ENCODE assay signal across 8 cellular contexts in the genomic region with DNA sequence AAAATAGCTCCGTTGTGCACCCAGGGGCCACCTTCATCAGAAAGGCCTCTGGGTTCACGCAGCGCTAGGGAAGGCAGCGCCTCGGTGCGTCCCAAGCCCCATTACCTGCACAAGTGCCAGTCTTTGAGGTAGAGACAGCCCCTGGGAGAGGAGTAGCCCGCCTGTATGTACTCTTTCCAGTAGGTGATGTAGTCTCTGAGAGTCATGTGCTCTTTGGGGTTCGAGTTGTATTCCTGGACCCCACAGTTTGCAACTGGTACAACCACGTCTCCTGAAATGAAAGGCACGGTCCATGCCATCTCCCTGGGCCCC. TPM values are rescaled to one million over a fixed set of nuclear protein-coding genes. Genes with fewer than 3 reads are reported as not detected.
DNase-seq lines count a peak whose midpoint lies in the region; ATAC-seq and TF ChIP-seq lines count a peak whose summit lies in the region.

No MANE protein-coding gene starts in this region.

- H3K27me3 ChIP-seq in CD4-positive, alpha-beta T cell (ENCODE audit: control insufficient read depth, insufficient read depth, low read length): no peaks in the 10 kb centered on the region
- H3K27me3 ChIP-seq in iPS DF 6.9 (ENCODE audit: control insufficient read depth, insufficient read depth, low read length): no peaks in the 10 kb centered on the region
- no peaks in the 10 kb centered on the region for H3K27me3 ChIP-seq in stomach

- peaks cover 8% of the 10 kb centered on the region for H3K36me3 Mint-ChIP-seq in CD4-positive, alpha-beta T cell (ENCODE audit: low read depth)
- peaks cover 33% of the 10 kb centered on the region for H3K36me3 Mint-ChIP-seq in activated CD4-positive, alpha-beta memory T cell treated with anti-CD3 and anti-CD28 coated beads, Interleukin-2, amount 10 ng/mL, durations not matched to agents 7 days and 5 days (ENCODE audit: low read depth)

- peaks cover 19% of the 10 kb centered on the region for H3K36me3 ChIP-seq in iPS DF 6.9 (ENCODE audit: control insufficient read depth, insufficient read depth, low read length)
- peaks cover 16 to 40% (median 32%) of the 10 kb centered on the region in 4 donors for H3K36me3 ChIP-seq in stomach

- no peak for TF ChIP-seq POLR2A in stomach (IDR thresholded peaks at IDR 0.05)

- ATAC-seq in CD4-positive, alpha-beta T cell (ENCODE audit: poor library complexity): peak; percentile 1
- peak; percentile 0 for ATAC-seq in HG02642 (IDR thresholded peaks at IDR 0.05; ENCODE audit: poor library complexity, unreplicated experiment)

- no peaks in the 10 kb centered on the region for H3K9me3 Mint-ChIP-seq in CD4-positive, alpha-beta T cell
- H3K9me3 Mint-ChIP-seq in activated CD4-positive, alpha-beta memory T cell treated with anti-CD3 and anti-CD28 coated beads, Interleukin-2, amount 10 ng/mL, durations not matched to agents 7 days and 5 days: no peaks in the 10 kb centered on the region

- DNase-seq in CD4-positive, alpha-beta T cell: no peak
- DNase-seq in activated CD4-positive, alpha-beta memory T cell treated with anti-CD3 and anti-CD28 coated beads, Interleukin-2, amount 10 ng/mL, durations not matched to agents 7 days and 5 days: peak; percentile 29
- DNase-seq in iPS DF 6.9 (ENCODE audit: low read depth, low spot score) (no peak), stomach (no peak), GDM1 (lab: John Stamatoyannopoulos, UW) (no peak), NCI-H1048 (lab: John Stamatoyannopoulos, UW) (no peak)
- no peak for DNase-seq in activated CD4-positive, alpha-beta T cell treated with anti-CD3 and anti-CD28 coated beads, Interleukin-2, amount 50 U/mL, for 1 hour

- no peaks in the 10 kb centered on the region for H3K27me3 Mint-ChIP-seq in CD4-positive, alpha-beta T cell
- no peaks in the 10 kb centered on the region for H3K27me3 Mint-ChIP-seq in activated CD4-positive, alpha-beta memory T cell treated with anti-CD3 and anti-CD28 coated beads, Interleukin-2, amount 10 ng/mL, durations not matched to agents 7 days and 5 days

- intact Hi-C loops in CD4-positive, alpha-beta T cell (cut with DNase I, micrococcal nuclease): loop anchor here in 1 of 2 experiments (5.0 to 10.0 kb wide), 4 partner anchors 172 to 1890 kb away; a partner anchor contains a TSS
- intact Hi-C loops in stomach (cut with DNase I; ENCODE audit: low total_unique reads): loop anchor here (10.0 kb wide), 1 partner anchor 190 kb away; no protein-coding TSS in a partner anchor

- H3K4me1 ChIP-seq in iPS DF 6.9 (ENCODE audit: control insufficient read depth, insufficient read depth, low read length) (peaks cover 11% of the 10 kb centered on the region), stomach (peaks cover 29 to 65% (median 51%) of the 10 kb centered on the region in 4 donors)

- peak overlapping the region; percentile 69 for H3K27ac ChIP-seq in CD4-positive, alpha-beta T cell (ENCODE audit: low read depth, low read length)
- H3K27ac ChIP-seq in iPS DF 6.9 (ENCODE audit: low read length) (no peak overlapping the region), stomach (peak overlapping the region; percentile 80 to 94 (median 87))

- H3K4me3 ChIP-seq in iPS DF 6.9 (ENCODE audit: low read length): peak overlapping the region; percentile 89
- H3K4me3 ChIP-seq in stomach: peak overlapping the region; percentile 76 to 100 (median 90)

- peak overlapping the region; percentile 92 for H3K4me3 Mint-ChIP-seq in CD4-positive, alpha-beta T cell
- peak overlapping the region; percentile 90 for H3K4me3 Mint-ChIP-seq in activated CD4-positive, alpha-beta memory T cell treated with anti-CD3 and anti-CD28 coated beads, Interleukin-2, amount 10 ng/mL, durations not matched to agents 7 days and 5 days

- H3K9me3 ChIP-seq in CD4-positive, alpha-beta T cell (ENCODE audit: control insufficient read depth, low read length): no peaks in the 10 kb centered on the region
- H3K9me3 ChIP-seq in iPS DF 6.9 (ENCODE audit: control insufficient read depth, insufficient read depth, low read length): no peaks in the 10 kb centered on the region
- H3K9me3 ChIP-seq in stomach: no peaks in the 10 kb centered on the region

- POLR2A ChIA-PET in CD4-positive, alpha-beta T cell (lab: Charles Lee): interaction anchor here (0.5 to 1.6 kb wide), 5 partner anchors 10 to 348 kb away, joined by 3 to 5 read pairs (median 4); a partner anchor contains a TSS
- POLR2A ChIA-PET in activated CD4-positive, alpha-beta memory T cell treated with anti-CD3 and anti-CD28 coated beads, Interleukin-2, amount 10 ng/mL, durations not matched to agents 7 days and 5 days (lab: Charles Lee): interaction anchor here (0.6 to 2.2 kb wide), 7 partner anchors 9 to 54 kb away, joined by 3 to 9 read pairs (median 4); no protein-coding TSS in a partner anchor

- peak overlapping the region; percentile 83 for H3K27ac Mint-ChIP-seq in CD4-positive, alpha-beta T cell
- peak overlapping the region; percentile 82 for H3K27ac Mint-ChIP-seq in activated CD4-positive, alpha-beta memory T cell treated with anti-CD3 and anti-CD28 coated beads, Interleukin-2, amount 10 ng/mL, durations not matched to agents 7 days and 5 days

- peaks cover 56% of the 10 kb centered on the region for H3K4me1 Mint-ChIP-seq in CD4-positive, alpha-beta T cell (ENCODE audit: low read depth)
- H3K4me1 Mint-ChIP-seq in activated CD4-positive, alpha-beta memory T cell treated with anti-CD3 and anti-CD28 coated beads, Interleukin-2, amount 10 ng/mL, durations not matched to agents 7 days and 5 days: peaks cover 56% of the 10 kb centered on the region

- no peak for TF ChIP-seq EP300 in stomach (IDR thresholded peaks at IDR 0.05)

- CTCF ChIA-PET in CD4-positive, alpha-beta T cell (lab: Charles Lee): interaction anchor here (0.7 to 1.6 kb wide), 2 partner anchors 219 to 431 kb away, joined by 3 to 4 read pairs; a partner anchor contains a TSS
- CTCF ChIA-PET in activated CD4-positive, alpha-beta memory T cell treated with anti-CD3 and anti-CD28 coated beads, Interleukin-2, amount 10 ng/mL, durations not matched to agents 7 days and 5 days (lab: Charles Lee): interaction anchor here (1.3 kb wide), 1 partner anchor 28 kb away, joined by 3 read pairs; no protein-coding TSS in a partner anchor

- no peak for TF ChIP-seq CTCF in CD4-positive, alpha-beta T cell (IDR thresholded peaks at IDR 0.05)
- no peak for TF ChIP-seq CTCF in stomach (IDR thresholded peaks at IDR 0.05)

- WGBS in iPS DF 6.9 (ENCODE audit: insufficient coverage, insufficient read length): no CpG with 5 or more reads among the region's 10 CpGs
- WGBS in stomach, 5 donors: 0 to 6% (median 3%) methylated on average over 7 to 10 of the region's 10 CpGs

RNA-seq across cellular contexts. Expression of a gene that starts 0.6 kb away (rescaled TPM):
- 10 to 100 TPM; 11.4 to 11.9 TPM for total RNA-seq in CD4-positive, alpha-beta T cell
- 10 to 100 TPM; 23.7 to 25.0 TPM for total RNA-seq in activated CD4-positive, alpha-beta memory T cell treated with anti-CD3 and anti-CD28 coated beads, Interleukin-2, amount 10 ng/mL, durations not matched to agents 7 days and 5 days
- 10 to 100 TPM in 3 of 5 donors, 1 to 10 TPM in 2; 2.3 to 26.8 (median 17.5) TPM for total RNA-seq in stomach
- 10 to 100 TPM in 2 of 3 donors, 1 to 10 TPM in 1; 8.2 to 11.9 (median 10.7) TPM for polyA plus RNA-seq in stomach

RNA-seq across cellular contexts. Expression of a gene that starts 0.7 kb away (rescaled TPM):
- 10 to 100 TPM; 12.8 to 14.0 TPM for total RNA-seq in CD4-positive, alpha-beta T cell
- total RNA-seq in activated CD4-positive, alpha-beta memory T cell treated with anti-CD3 and anti-CD28 coated beads, Interleukin-2, amount 10 ng/mL, durations not matched to agents 7 days and 5 days: 10 to 100 TPM; 55.3 to 59.4 TPM
- total RNA-seq in stomach: 100 to 1,000 TPM in 1 of 5 donors, 10 to 100 TPM in 4; 24.8 to 117 (median 73.0) TPM
- 10 to 100 TPM; 13.7 to 20.8 (median 16.9) TPM for polyA plus RNA-seq in stomach
